In the genomic region with DNA sequence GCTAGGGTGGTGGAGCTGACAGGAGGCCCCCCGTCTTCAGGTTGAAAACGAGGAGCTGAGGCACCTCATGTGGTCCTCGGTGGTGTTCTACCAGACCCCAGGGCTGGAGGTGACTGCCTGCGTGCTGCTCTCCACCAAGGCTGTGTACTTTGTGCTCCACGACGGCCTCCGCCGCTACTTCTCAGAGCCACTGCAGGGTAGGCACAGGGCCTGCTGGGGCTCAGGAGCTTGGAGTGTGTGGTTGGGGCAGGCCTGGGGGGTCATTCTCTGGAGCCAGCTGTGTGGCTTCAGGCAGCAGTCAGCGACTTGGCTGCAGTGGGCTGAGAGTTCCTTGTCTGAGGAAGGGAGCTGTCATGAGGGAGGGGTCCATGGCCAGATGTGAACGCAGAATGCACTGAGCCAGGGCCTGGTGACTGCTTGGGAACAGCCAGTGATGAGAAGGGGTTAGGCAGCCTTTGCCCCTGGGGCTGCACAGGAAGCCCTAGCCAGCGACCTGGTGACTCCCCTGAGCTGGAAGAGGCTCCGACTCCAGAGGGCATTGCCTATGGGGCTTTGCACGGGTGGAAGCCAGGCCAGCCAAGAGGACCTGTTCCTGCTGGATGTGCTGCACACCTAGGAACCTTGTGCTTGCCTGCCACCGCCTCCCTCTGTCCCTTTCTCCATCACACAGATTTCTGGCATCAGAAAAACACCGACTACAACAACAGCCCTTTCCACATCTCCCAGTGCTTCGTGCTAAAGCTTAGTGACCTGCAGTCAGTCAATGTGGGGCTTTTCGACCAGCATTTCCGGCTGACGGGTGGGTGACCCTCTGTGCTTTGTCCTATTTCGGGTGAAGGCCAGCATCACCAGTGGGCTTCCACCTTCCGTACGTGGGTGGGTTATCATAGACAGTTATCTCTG, we compare ENCODE assay signal across 15 cellular contexts. TPM values are rescaled to one million over a fixed set of nuclear protein-coding genes. Genes with fewer than 3 reads are reported as not detected.
DNase-seq lines count a peak whose midpoint lies in the region; ATAC-seq and TF ChIP-seq lines count a peak whose summit lies in the region.
"Had no signal": no experiment of that assay in that cellular context is flagged by ENCODE, and none has a peak within 500 bp of the region (broad histone marks: within the 10 kb centered on the region; RNA-seq: fewer than 3 reads in every experiment).

No MANE protein-coding gene starts in this region.

- DNase-seq in ascending aorta (ENCODE audit: low spot score in 2 of 2) = no peak
- no peak for DNase-seq in right atrium auricular region (ENCODE audit: low spot score)
- DNase-seq in sigmoid colon = no peak
- DNase-seq in 8988T = no peak
- DNase-seq in KBM-7 = no peak
- DNase-seq in GM23248 = no peak
- DNase-seq: activated B cell treated with CpG ODN at 0.5 μM for 24 hours; foreskin keratinocyte; naive thymus-derived CD4-positive, alpha-beta T cell; NCI-H345; stimulated activated CD4-positive, alpha-beta T cell treated with anti-CD3 and anti-CD28 coated beads, Interleukin-1b, Interleukin-23, amount 100 ng/mL, for 48 hours; T-helper 2 cell had no signal

- no peaks in the 10 kb centered on the region for H3K9me3 ChIP-seq in BLaER1 treated with 17β-estradiol and CSF1 and Interleukin-3, amounts not matched to agents 10 nM and 100 nM (replicated peaks in 1 of 11)
- H3K9me3 ChIP-seq in ascending aorta (no peaks in the 10 kb centered on the region), right atrium auricular region (no peaks in the 10 kb centered on the region), sigmoid colon (no peaks in the 10 kb centered on the region), GM23248 (ENCODE audit: low read depth) (no peaks in the 10 kb centered on the region)

- H2AFZ ChIP-seq in GM23248 = no peak overlapping the region

- H3K27me3 ChIP-seq in BLaER1 treated with 17β-estradiol and CSF1 and Interleukin-3, amounts not matched to agents 10 nM and 100 nM = no peaks in the 10 kb centered on the region
- H3K27me3 ChIP-seq in ascending aorta (no peaks in the 10 kb centered on the region), right atrium auricular region (no peaks in the 10 kb centered on the region), sigmoid colon (no peaks in the 10 kb centered on the region), GM23248 (replicated peaks; ENCODE audit: insufficient read depth) (no peaks in the 10 kb centered on the region)
- H3K27me3 ChIP-seq: foreskin keratinocyte had no signal

- no peak for TF ChIP-seq POLR2A in sigmoid colon (IDR thresholded peaks at IDR 0.05)

- peak overlapping the region; percentile 69 to 96 (median 91) for H3K9ac ChIP-seq in BLaER1 treated with 17β-estradiol and CSF1 and Interleukin-3, amounts not matched to agents 10 nM and 100 nM
- H3K9ac ChIP-seq in GM23248 = no peak overlapping the region

- TF ChIP-seq EP300 in sigmoid colon (IDR thresholded peaks at IDR 0.05) = no peak

- H3K9me2 ChIP-seq in GM23248 (ENCODE audit: insufficient read depth) = no peaks in the 10 kb centered on the region

- peak overlapping the region; percentile 85 to 99 (median 97) for H3K27ac ChIP-seq in BLaER1 treated with 17β-estradiol and CSF1 and Interleukin-3, amounts not matched to agents 10 nM and 100 nM
- H3K27ac ChIP-seq in ascending aorta (peak overlapping the region; percentile 7 to 53), right atrium auricular region (peak overlapping the region; percentile 19 to 55), sigmoid colon (peak overlapping the region in 3 of 4 donors; percentile 38 to 66 (median 54)), GM23248 (no peak overlapping the region)
- H3K27ac ChIP-seq: foreskin keratinocyte had no signal

- in situ Hi-C loops in KBM-7 (cut with MboI; ENCODE audit: low pct_unique_long_range_greater_than_20kb, low sequenced_read_pairs) = no loop called here
- in situ Hi-C loops in GM23248 (cut with MboI) = no loop called here

- H3K36me3 ChIP-seq in BLaER1 treated with 17β-estradiol and CSF1 and Interleukin-3, amounts not matched to agents 10 nM and 100 nM = peaks cover 69 to 88% (median 80%) of the 10 kb centered on the region in 11 experiments
- peaks cover 80 to 84% of the 10 kb centered on the region in 2 donors for H3K36me3 ChIP-seq in ascending aorta
- peaks cover 77% of the 10 kb centered on the region for H3K36me3 ChIP-seq in right atrium auricular region
- H3K36me3 ChIP-seq in sigmoid colon = peaks cover 53 to 82% (median 71%) of the 10 kb centered on the region in 4 donors
- peaks cover 8% of the 10 kb centered on the region; the same call in 1 of the 2 replicates for H3K36me3 ChIP-seq in GM23248 (ENCODE audit: low read depth)

- peaks cover 57 to 100% (median 99%) of the 10 kb centered on the region in 10 experiments for H3K4me1 ChIP-seq in BLaER1 treated with 17β-estradiol and CSF1 and Interleukin-3, amounts not matched to agents 10 nM and 100 nM
- H3K4me1 ChIP-seq in ascending aorta = peaks cover 0 to 4% of the 10 kb centered on the region in 2 donors
- peaks cover 0 to 60% of the 10 kb centered on the region in 2 donors for H3K4me1 ChIP-seq in right atrium auricular region
- H3K4me1 ChIP-seq in sigmoid colon = peaks cover 0 to 24% (median 11%) of the 10 kb centered on the region in 4 donors
- H3K4me1 ChIP-seq in GM23248 (ENCODE audit: insufficient read depth) = no peaks in the 10 kb centered on the region; the same call in 1 of the 2 replicates
- H3K4me1 ChIP-seq: foreskin keratinocyte had no signal

- ATAC-seq in HG02840 (IDR thresholded peaks at IDR 0.05; ENCODE audit: low FRiP score, unreplicated experiment) = no peak
- ATAC-seq: foreskin keratinocyte had no signal

- TF ChIP-seq CTCF in ascending aorta (IDR thresholded peaks at IDR 0.05) (no peak), right atrium auricular region (IDR thresholded peaks at IDR 0.05) (no peak), sigmoid colon (IDR thresholded peaks at IDR 0.05) (no peak)

- WGBS in sigmoid colon, 2 donors = 83 to 88% methylated on average over 22 of the region's 22 CpGs
- 90 to 92% methylated on average over 21 of the region's 22 CpGs for WGBS in GM23248 (ENCODE audit: low coverage in 1 of 2, low lambda C conversion rate in 2 of 2, missing lambda C conversion rate in 2 of 2), 2 experiments

- intact Hi-C loops in ascending aorta (cut with DNase I) = no loop called here
- intact Hi-C loops in sigmoid colon (cut with DNase I) = no loop called here

- H3F3A ChIP-seq in GM23248 (ENCODE audit: insufficient read depth) = no peaks in the 10 kb centered on the region

- peak overlapping the region in 4 of 10 experiments; percentile 12 to 52 (median 28); a peak in 7 of 20 replicates for H3K4me3 ChIP-seq in BLaER1 treated with 17β-estradiol and CSF1 and Interleukin-3, amounts not matched to agents 10 nM and 100 nM
- H3K4me3 ChIP-seq in ascending aorta (no peak overlapping the region), right atrium auricular region (no peak overlapping the region), sigmoid colon (no peak overlapping the region), GM23248 (no peak overlapping the region)

- peaks cover 0 to 6% (median 0%) of the 10 kb centered on the region in 11 experiments; a peak in 2 of 22 replicates for H4K20me1 ChIP-seq in BLaER1 treated with 17β-estradiol and CSF1 and Interleukin-3, amounts not matched to agents 10 nM and 100 nM
- H4K20me1 ChIP-seq in GM23248 (ENCODE audit: insufficient read depth) = no peaks in the 10 kb centered on the region

- no peaks in the 10 kb centered on the region for H3K79me2 ChIP-seq in GM23248 (ENCODE audit: insufficient read depth)

- peak overlapping the region; percentile 62 to 100 (median 98) for H3K4me2 ChIP-seq in BLaER1 treated with 17β-estradiol and CSF1 and Interleukin-3, amounts not matched to agents 10 nM and 100 nM
- H3K4me2 ChIP-seq in GM23248 (ENCODE audit: unreplicated experiment) = no peak overlapping the region

RNA-seq across cellular contexts. Expression of a gene that starts 4.9 kb away (rescaled TPM):
- total RNA-seq in ascending aorta (363 TPM), right atrium auricular region (10 to 100 TPM; 46.5 to 62.6 TPM), sigmoid colon (100 to 1,000 TPM in 3 of 4 donors, 10 to 100 TPM in 1; 92.0 to 138 (median 120) TPM)
- polyA plus RNA-seq in sigmoid colon (10 to 100 TPM; 18.0 to 63.0 (median 58.5) TPM), GM23248 (2016; fragmentation: Nextera tagmentation; extraction: Ambion mirVana) (not detected in 2 replicates)
- total RNA-seq in GM23248 (2014; rRNA removed; shearing (Covaris generic)) = under 0.01 TPM in 1 of 2 replicates, not detected in the other
- total RNA-seq: foreskin keratinocyte had no signal
- polyA plus RNA-seq: naive thymus-derived CD4-positive, alpha-beta T cell had no signal

RNA-seq across cellular contexts. Expression of a gene that starts 34.9 kb away (rescaled TPM):
- total RNA-seq in ascending aorta (58.3 TPM), right atrium auricular region (10 to 100 TPM; 29.2 to 49.6 TPM), sigmoid colon (100 to 1,000 TPM in 1 of 4 donors, 10 to 100 TPM in 3; 53.5 to 113 (median 68.4) TPM)
- polyA plus RNA-seq in sigmoid colon (10 to 100 TPM; 14.3 to 47.4 (median 18.0) TPM), GM23248 (2016; fragmentation: Nextera tagmentation; extraction: Ambion mirVana) (31.8 and 32.8 TPM in 2 replicates)
- total RNA-seq in GM23248 (2014; rRNA removed; shearing (Covaris generic)) = 53.7 and 70.4 TPM in 2 replicates

RNA-seq across cellular contexts. Expression of a gene that starts 36.4 kb away (rescaled TPM):
- total RNA-seq in ascending aorta (68.6 TPM), right atrium auricular region (1,000 to 10,000 TPM; 4,697 to 8,249 TPM), sigmoid colon (1 to 10 TPM in 1 of 4 donors, under 1 TPM in 1, not detected in 2; 0.99 to 2.9 TPM)
- polyA plus RNA-seq in sigmoid colon (10 to 100 TPM in 2 of 3 donors, 1 to 10 TPM in 1; 2.6 to 34.2 (median 23.6) TPM), GM23248 (2016; fragmentation: Nextera tagmentation; extraction: Ambion mirVana) (0.38 TPM in 1 of 2 replicates, not detected in the other)
- not detected in 2 replicates for total RNA-seq in GM23248 (2014; rRNA removed; shearing (Covaris generic))
- total RNA-seq: activated B cell treated with CpG ODN at 0.5 μM for 24 hours, foreskin keratinocyte, lung microvascular endothelial cell had no signal

RNA-seq across cellular contexts. Expression of a gene that starts 43.4 kb away (rescaled TPM):
- total RNA-seq in ascending aorta (95.5 TPM), right atrium auricular region (100 to 1,000 TPM in 1 of 2 donors, 10 to 100 TPM in 1; 94.0 to 146 TPM), sigmoid colon (10 to 100 TPM; 13.8 to 23.7 (median 17.3) TPM)
- polyA plus RNA-seq in sigmoid colon (10 to 100 TPM in 2 of 3 donors, 1 to 10 TPM in 1; 9.0 to 32.8 (median 12.9) TPM), GM23248 (2016; fragmentation: Nextera tagmentation; extraction: Ambion mirVana) (49.9 and 51.1 TPM in 2 replicates)
- total RNA-seq in GM23248 (2014; rRNA removed; shearing (Covaris generic)) = 111 and 134 TPM in 2 replicates

RNA-seq across cellular contexts. Expression of a gene that starts 45.4 kb away (rescaled TPM):
- 163 TPM for total RNA-seq in ascending aorta
- 10 to 100 TPM; 11.8 to 12.6 TPM for total RNA-seq in right atrium auricular region
- 1 to 10 TPM; 2.6 to 5.4 (median 4.3) TPM for total RNA-seq in sigmoid colon
- polyA plus RNA-seq in sigmoid colon = 1 to 10 TPM in 1 of 3 donors, under 1 TPM in 2; 0.23 to 7.4 (median 0.60) TPM
- total RNA-seq in GM23248 (2014; rRNA removed; shearing (Covaris generic)) = not detected in 2 replicates
- 0.06 and 0.21 TPM in 2 replicates for polyA plus RNA-seq in GM23248 (2016; fragmentation: Nextera tagmentation; extraction: Ambion mirVana)
- total RNA-seq: activated B cell treated with CpG ODN at 0.5 μM for 24 hours had no signal
- polyA plus RNA-seq: naive thymus-derived CD4-positive, alpha-beta T cell had no signal

Comparison
In these comparisons a context has a peak if more than half of its experiments do, and no peak if none do; other contexts are left out.
1. RNA of a gene that starts 4.9 kb away (total RNA-seq): 363 TPM in ascending aorta (single experiment), 92.0 to 138 TPM in sigmoid colon and 46.5 to 62.6 TPM in right atrium auricular region; under 0.01 TPM in GM23248; every median in the first group is over 10 times any median in the second.
2. RNA of a gene that starts 36.4 kb away (total RNA-seq): 4,697 to 8,249 TPM in right atrium auricular region; 68.6 TPM in ascending aorta (single experiment), 0.99 to 2.9 TPM in sigmoid colon and not detected in GM23248; every median in the first group is over 10 times any median in the second.